Comparison of ENCODE assay signal across 27 cellular contexts in the genomic region with DNA sequence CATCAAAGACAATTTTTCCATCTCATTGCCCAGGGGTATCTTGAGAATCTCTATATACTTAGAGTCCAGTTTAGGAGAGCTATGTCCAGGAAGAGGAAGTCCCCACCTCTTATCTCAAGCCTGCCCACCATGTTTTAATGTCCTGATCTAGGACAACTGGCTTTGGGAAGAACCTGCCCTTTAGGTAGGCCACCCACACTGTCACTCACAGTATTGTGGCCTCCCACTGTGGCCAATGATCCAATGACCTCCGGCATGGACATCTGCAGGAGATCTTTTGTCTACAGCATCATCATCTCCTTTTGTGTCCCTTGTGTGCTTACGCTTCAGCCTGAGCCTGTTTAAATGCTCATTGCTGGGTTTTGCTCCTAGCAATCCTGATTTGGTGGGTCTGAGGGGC.
"Had no signal": no experiment of that assay in that cellular context is flagged by ENCODE, and none has a peak within 500 bp of the region (broad histone marks: within the 10 kb centered on the region; RNA-seq: fewer than 3 reads in every experiment).

No MANE protein-coding gene starts in this region.

- H3K36me3 ChIP-seq: adrenal gland, ascending aorta, esophagus squamous epithelium, gastroesophageal sphincter, heart right ventricle had no signal

- H3K27me3 ChIP-seq: ascending aorta, esophagus squamous epithelium, heart right ventricle had no signal

- H3K4me1 ChIP-seq: adrenal gland had no signal

- H3K4me3 ChIP-seq: adrenal gland, ascending aorta, coronary artery, esophagus squamous epithelium, gastroesophageal sphincter, heart right ventricle had no signal

- H3K27ac ChIP-seq: adrenal gland, ascending aorta, coronary artery, esophagus squamous epithelium, gastroesophageal sphincter had no signal

- H3K9me3 ChIP-seq: adrenal gland, ascending aorta, esophagus squamous epithelium, gastroesophageal sphincter, heart right ventricle had no signal

- ATAC-seq: activated CD4-positive, alpha-beta T cell treated with anti-CD3 and anti-CD28 coated beads for 36 hours; activated CD8-positive, alpha-beta memory T cell treated with anti-CD3 and anti-CD28 coated beads, Interleukin-2, amount 10 ng/mL, durations not matched to agents 7 days and 5 days; activated CD8-positive, alpha-beta T cell treated with anti-CD3 and anti-CD28 coated beads, Interleukin-2, amount 10 ng/mL, durations not matched to agents 7 days and 5 days; activated naive CD8-positive, alpha-beta T cell treated with anti-CD3 and anti-CD28 coated beads, Interleukin-2, amount 50 U/mL, for 24 hours; effector memory CD8-positive, alpha-beta T cell; gastroesophageal sphincter had no signal

- DNase-seq: activated CD4-positive, alpha-beta memory T cell treated with anti-CD3 and anti-CD28 coated beads for 36 hours; activated CD4-positive, alpha-beta T cell treated with anti-CD3 and anti-CD28 coated beads for 36 hours; activated CD4-positive, alpha-beta T cell treated with anti-CD3 and anti-CD28 coated beads, Interleukin-2, amount 10 ng/mL, durations not matched to agents 24 days and 14 days; activated CD4-positive, CD25-positive, alpha-beta regulatory T cell; activated CD4-positive, CD25-positive, alpha-beta regulatory T cell treated with anti-CD3 and anti-CD28 coated beads, Interleukin-2, amount 50 U/mL, for 72 hours; activated CD8-positive, alpha-beta memory T cell treated with anti-CD3 and anti-CD28 coated beads, Interleukin-2, amount 10 ng/mL, durations not matched to agents 7 days and 5 days; activated CD8-positive, alpha-beta memory T cell treated with anti-CD3 and anti-CD28 coated beads, Interleukin-2, amount 50 U/mL, for 4 hours; activated CD8-positive, alpha-beta T cell treated with anti-CD3 and anti-CD28 coated beads, Interleukin-2, amount 10 ng/mL, durations not matched to agents 7 days and 5 days; activated effector memory CD4-positive, alpha-beta T cell treated with anti-CD3 and anti-CD28 coated beads, Interleukin-2, amount 50 U/mL, for 16 hours; activated naive CD4-positive, alpha-beta T cell treated with anti-CD3 and anti-CD28 coated beads for 36 hours; activated naive CD8-positive, alpha-beta T cell treated with anti-CD3 and anti-CD28 coated beads for 36 hours; activated naive CD8-positive, alpha-beta T cell treated with anti-CD3 and anti-CD28 coated beads, Interleukin-2, amount 50 U/mL, for 24 hours; activated T-cell treated with anti-CD3 and anti-CD28 coated beads, Interleukin-2, amount 50 U/mL, for 1 hour; activated T-cell treated with anti-CD3 and anti-CD28 coated beads, Interleukin-2, amount 50 U/mL, for 48 hours; adrenal gland; amygdala; dermis blood vessel endothelial cell; effector CD4-positive, alpha-beta T cell; effector memory CD8-positive, alpha-beta T cell; erythroblast; esophagus squamous epithelium; foreskin melanocyte; heart right ventricle; T-helper 2 cell had no signal
